In genomic region chr16:85437161-85438052, GRCh38 we compare ENCODE assay signal across 9 cellular contexts.
DNase-seq lines count a peak whose midpoint lies in the region; ATAC-seq and TF ChIP-seq lines count a peak whose summit lies in the region.
"Had no signal": no experiment of that assay in that cellular context is flagged by ENCODE, and none has a peak within 500 bp of the region (broad histone marks: within the 10 kb centered on the region; RNA-seq: fewer than 3 reads in every experiment).

No MANE protein-coding gene starts in this region.

- no peaks in the 10 kb centered on the region for H3K4me1 ChIP-seq in HEK293 (ENCODE audit: control insufficient read depth, insufficient read depth, low read length)

- peak overlapping the region; percentile 64 for H3K4me3 Mint-ChIP-seq in glutamatergic neuron (ENCODE audit: unreplicated experiment)
- H3K4me3 Mint-ChIP-seq in stimulated activated memory B cell treated with anti-CD40 and anti-IgM and Interleukin-4, amounts not matched to agents 10 μg/mL and 1 μg/mL and 100 μg/mL, for 72 hours = no peak overlapping the region
- H3K4me3 Mint-ChIP-seq: activated naive CD8-positive, alpha-beta T cell had no signal

- TF ChIP-seq CTCF in HEK293 (tag by site-specific recombination; IDR thresholded peaks at IDR 0.05) = no peak
- TF ChIP-seq CTCF in glutamatergic neuron (IDR thresholded peaks at IDR 0.05; ENCODE audit: partially characterized antibody, unreplicated experiment) = no peak

- peaks cover 32% of the 10 kb centered on the region for H3K27me3 Mint-ChIP-seq in glutamatergic neuron (ENCODE audit: unreplicated experiment)
- peaks cover 13% of the 10 kb centered on the region for H3K27me3 Mint-ChIP-seq in stimulated activated memory B cell treated with anti-CD40 and anti-IgM and Interleukin-4, amounts not matched to agents 10 μg/mL and 1 μg/mL and 100 μg/mL, for 72 hours
- H3K27me3 Mint-ChIP-seq: activated naive CD8-positive, alpha-beta T cell had no signal

- H3K9me3 ChIP-seq in HEK293 (ENCODE audit: control insufficient read depth, insufficient read depth, low read depth, low read length) = no peaks in the 10 kb centered on the region

- H3K4me3 ChIP-seq in HEK293 (ENCODE audit: low read depth, low read length) (no peak overlapping the region), skin epidermis (no peak overlapping the region)

- peak overlapping the region; percentile 95 for H3K27ac Mint-ChIP-seq in glutamatergic neuron (ENCODE audit: unreplicated experiment)
- no peak overlapping the region for H3K27ac Mint-ChIP-seq in stimulated activated memory B cell treated with anti-CD40 and anti-IgM and Interleukin-4, amounts not matched to agents 10 μg/mL and 1 μg/mL and 100 μg/mL, for 72 hours
- H3K27ac Mint-ChIP-seq: activated naive CD8-positive, alpha-beta T cell had no signal

- H3K36me3 Mint-ChIP-seq in glutamatergic neuron (ENCODE audit: unreplicated experiment) = no peaks in the 10 kb centered on the region
- no peaks in the 10 kb centered on the region for H3K36me3 Mint-ChIP-seq in stimulated activated memory B cell treated with anti-CD40 and anti-IgM and Interleukin-4, amounts not matched to agents 10 μg/mL and 1 μg/mL and 100 μg/mL, for 72 hours
- H3K36me3 Mint-ChIP-seq: activated naive CD8-positive, alpha-beta T cell had no signal

- no peak for ATAC-seq in stimulated activated memory B cell treated with anti-CD40 and anti-IgM and Interleukin-4, amounts not matched to agents 10 μg/mL and 1 μg/mL and 100 μg/mL, for 72 hours

- POLR2A ChIA-PET in HEK293 (lab: Yijun Ruan, JAX) = interaction anchor here (0.6 kb wide), 1 partner anchor 70 kb away, joined by 4 read pairs; no protein-coding TSS in a partner anchor

- H3K27ac ChIP-seq in HEK293 (ENCODE audit: extremely low read depth, low read depth, low read length) = no peak overlapping the region
- peak overlapping the region in 12 of 21 experiments; percentile 42 to 84 (median 69) for H3K27ac ChIP-seq in skin epidermis

- CTCF ChIA-PET in HEK293 (lab: Yijun Ruan, JAX) = interaction anchor here (0.5 to 0.7 kb wide), 4 partner anchors 17 to 334 kb away, joined by 3 to 4 read pairs (median 3); no protein-coding TSS in a partner anchor

- peaks cover 0 to 6% of the 10 kb centered on the region in 2 experiments; a peak in 1 of 3 replicates for H3K36me3 ChIP-seq in HEK293 (ENCODE audit: control insufficient read depth in 2 of 2, insufficient read depth in 1 of 2, low read length in 2 of 2)

- peaks cover 44% of the 10 kb centered on the region for H3K4me1 Mint-ChIP-seq in glutamatergic neuron (ENCODE audit: low read depth, unreplicated experiment)
- no peaks in the 10 kb centered on the region for H3K4me1 Mint-ChIP-seq in stimulated activated memory B cell treated with anti-CD40 and anti-IgM and Interleukin-4, amounts not matched to agents 10 μg/mL and 1 μg/mL and 100 μg/mL, for 72 hours

- DNase-seq in NCI-H526 (lab: John Stamatoyannopoulos, UW) = peak; percentile 53 to 78
- DNase-seq in glutamatergic neuron = peak; percentile 70
- DNase-seq in stimulated activated CD4-positive, alpha-beta T cell treated with anti-CD3 and anti-CD28 coated beads, Interleukin-15, amount 100 ng/mL, for 24 hours = no peak
- no peak for DNase-seq in SKM-1 treated with dmso at 0.1 percent for 144 hours (lab: John Stamatoyannopoulos, UW; ENCODE audit: unreplicated experiment)
- DNase-seq in glomerular visceral epithelial cell (ENCODE audit: extremely low spot score) = no peak

- H3K9me3 Mint-ChIP-seq in glutamatergic neuron (ENCODE audit: unreplicated experiment) = peaks cover 30% of the 10 kb centered on the region
- no peaks in the 10 kb centered on the region for H3K9me3 Mint-ChIP-seq in stimulated activated memory B cell treated with anti-CD40 and anti-IgM and Interleukin-4, amounts not matched to agents 10 μg/mL and 1 μg/mL and 100 μg/mL, for 72 hours

TF ChIP-seq in HEK293, 187 proteins besides CTCF, POLR2A, EP300 and RAD21:
- TF ChIP-seq KLF1 (tag by site-specific recombination; IDR thresholded peaks at IDR 0.05) = peak; percentile 7
- TF ChIP-seq ZNF621 (tag by site-specific recombination; IDR thresholded peaks at IDR 0.05) = no peak
- no peak for TF ChIP-seq ZNF837 (tag by site-specific recombination; IDR thresholded peaks at IDR 0.05)
- TF ChIP-seq ZFHX2 (tag by site-specific recombination; conservative IDR thresholded peaks at IDR 0.05) = peak; percentile 14; the same call in 1 of the 2 replicates
- peak; percentile 27; the same call in 1 of the 2 replicates for TF ChIP-seq EGR2 (tag by site-specific recombination; IDR thresholded peaks at IDR 0.05; ENCODE audit: low read depth)
- no peak for TF ChIP-seq ZNF350 (tag by site-specific recombination; IDR thresholded peaks at IDR 0.05)

Comparison
In these comparisons a context has a peak if more than half of its experiments do, and no peak if none do; other contexts are left out.
1. DNase-seq: peak in NCI-H526 (2 of 2) and glutamatergic neuron (single experiment); none in stimulated activated CD4-positive, alpha-beta T cell treated with anti-CD3 and anti-CD28 coated beads, Interleukin-15, amount 100 ng/mL, for 24 hours (single experiment), SKM-1 treated with dmso at 0.1 percent for 144 hours (single experiment) and glomerular visceral epithelial cell (single experiment).